Comparison of ENCODE assay signal across 12 cellular contexts in genomic region chr3:70383360-70383831, GRCh38.
DNase-seq lines count a peak whose midpoint lies in the region; ATAC-seq, FAIRE-seq and TF ChIP-seq lines count a peak whose summit lies in the region.
"Had no signal": no experiment of that assay in that cellular context is flagged by ENCODE, and none has a peak within 500 bp of the region (broad histone marks: within the 10 kb centered on the region; RNA-seq: fewer than 3 reads in every experiment).

No MANE protein-coding gene starts in this region.

- CTCF ChIA-PET in T-cell (lab: Charles Lee) = no interaction called here

- H3K4me3 Mint-ChIP-seq in T-cell = no peak overlapping the region
- H3K4me3 Mint-ChIP-seq in activated T-cell treated with anti-CD3 and anti-CD28 coated beads, Interleukin-2, amount 50 U/mL, for 72 hours = no peak overlapping the region
- H3K4me3 Mint-ChIP-seq: immature natural killer cell had no signal

- DNase-seq in GM12892 (ENCODE audit: insufficient read length) (no peak), T-cell (no peak), glomerular visceral epithelial cell (ENCODE audit: extremely low spot score) (no peak), OCI-M1 (lab: John Stamatoyannopoulos, UW) (no peak)
- no peak for DNase-seq in activated T-cell treated with anti-CD3 and anti-CD28 coated beads, Interleukin-2, amount 50 U/mL, for 72 hours
- DNase-seq: activated CD4-positive, alpha-beta T cell treated with anti-CD3 and anti-CD28 coated beads for 48 hours; immature natural killer cell; NCI-H187; SJCRH30 had no signal

- POLR2A ChIA-PET in T-cell (lab: Charles Lee) = interaction anchor here in 1 of 2 donors (0.6 kb wide), 1 partner anchor 1114 kb away, joined by 4 read pairs; no protein-coding TSS in a partner anchor

- H3K9me3 Mint-ChIP-seq in T-cell = no peaks in the 10 kb centered on the region
- H3K9me3 Mint-ChIP-seq in activated T-cell treated with anti-CD3 and anti-CD28 coated beads, Interleukin-2, amount 50 U/mL, for 72 hours = no peaks in the 10 kb centered on the region

- H3K27ac Mint-ChIP-seq in T-cell = no peak overlapping the region
- no peak overlapping the region for H3K27ac Mint-ChIP-seq in activated T-cell treated with anti-CD3 and anti-CD28 coated beads, Interleukin-2, amount 50 U/mL, for 72 hours
- H3K27ac Mint-ChIP-seq: immature natural killer cell had no signal

- ATAC-seq in GM19397 (IDR thresholded peaks at IDR 0.05; ENCODE audit: unreplicated experiment) (peak; percentile 94), HG02870 (IDR thresholded peaks at IDR 0.05; ENCODE audit: unreplicated experiment) (peak; percentile 96), HG03571 (IDR thresholded peaks at IDR 0.05; ENCODE audit: unreplicated experiment) (peak; percentile 98), T-cell (replicated peaks in 1 of 4) (no peak)
- no peak for ATAC-seq in activated T-cell treated with anti-CD3 and anti-CD28 coated beads, Interleukin-2, amount 50 U/mL, for 72 hours (replicated peaks in 1 of 2)

- H3K36me3 Mint-ChIP-seq in T-cell = no peaks in the 10 kb centered on the region
- no peaks in the 10 kb centered on the region for H3K36me3 Mint-ChIP-seq in activated T-cell treated with anti-CD3 and anti-CD28 coated beads, Interleukin-2, amount 50 U/mL, for 72 hours (ENCODE audit: insufficient read depth in 2 of 2)
- H3K36me3 Mint-ChIP-seq: immature natural killer cell had no signal

- FAIRE-seq in GM12892 (lab: Jason Lieb, UNC) = peak; percentile 93

- no peaks in the 10 kb centered on the region for H3K4me1 Mint-ChIP-seq in T-cell
- no peaks in the 10 kb centered on the region for H3K4me1 Mint-ChIP-seq in activated T-cell treated with anti-CD3 and anti-CD28 coated beads, Interleukin-2, amount 50 U/mL, for 72 hours (ENCODE audit: low read depth)
- H3K4me1 Mint-ChIP-seq: immature natural killer cell had no signal

- peaks cover 0 to 15% of the 10 kb centered on the region in 2 donors for H3K27me3 Mint-ChIP-seq in T-cell
- H3K27me3 Mint-ChIP-seq in activated T-cell treated with anti-CD3 and anti-CD28 coated beads, Interleukin-2, amount 50 U/mL, for 72 hours (ENCODE audit: low read depth) = peaks cover 6% of the 10 kb centered on the region

- no peak for TF ChIP-seq POLR2A in GM12892 (IDR thresholded peaks at IDR 0.05; ENCODE audit: low read depth, low read length)

Comparison
In these comparisons a context has a peak if more than half of its experiments do, and no peak if none do; other contexts are left out.
1. ATAC-seq: peak in GM19397 (single experiment), HG02870 (single experiment) and HG03571 (single experiment); none in T-cell (0 of 4) and activated T-cell treated with anti-CD3 and anti-CD28 coated beads, Interleukin-2, amount 50 U/mL, for 72 hours (0 of 2).